21 cellular contexts compared by ENCODE assay signal in genomic region chr7:77403957-77404356, GRCh38.
"Had no signal": no experiment of that assay in that cellular context is flagged by ENCODE, and none has a peak within 500 bp of the region (broad histone marks: within the 10 kb centered on the region; RNA-seq: fewer than 3 reads in every experiment).

No MANE protein-coding gene starts in this region.

- H3K4me1 ChIP-seq: breast epithelium, gastrocnemius medialis had no signal

- DNase-seq: activated CD4-positive, alpha-beta T cell treated with anti-CD3 and anti-CD28 coated beads for 1 hour; activated CD4-positive, alpha-beta T cell treated with anti-CD3 and anti-CD28 coated beads, Interleukin-2, amount 50 U/mL, for 4 hours; activated naive CD4-positive, alpha-beta T cell treated with Interleukin-2 at 50 U/mL for 16 hours; anterior cingulate cortex; gastrocnemius medialis; heart left ventricle; left colon; mesenchymal stem cell; nucleus accumbens; right cardiac atrium; small intestine; stimulated activated CD4-positive, alpha-beta T cell treated with anti-CD3 and anti-CD28 coated beads, Interleukin-4, amount 100 ng/mL, for 24 hours; stimulated activated naive CD4-positive, alpha-beta T cell treated with Interleukin-2 at 50 U/mL for 16 hours; T-helper 9 cell had no signal

- H3K36me3 ChIP-seq: breast epithelium, gastrocnemius medialis, heart left ventricle had no signal

- H3K4me3 Mint-ChIP-seq: activated T-helper 17 cell treated with anti-CD3 and anti-CD28 coated beads, Interleukin-2, amount 50 U/mL, for 72 hours; dendritic cell treated with granulocyte-macrophage colony-stimulating factor and Interleukin-4, amounts not matched to agents 40 ng/mL and 50 ng/mL, for 4 days; nephron; type B pancreatic cell had no signal

- H3K27me3 Mint-ChIP-seq: activated T-helper 17 cell treated with anti-CD3 and anti-CD28 coated beads, Interleukin-2, amount 50 U/mL, for 72 hours; dendritic cell treated with granulocyte-macrophage colony-stimulating factor and Interleukin-4, amounts not matched to agents 40 ng/mL and 50 ng/mL, for 4 days; progenitor cell of endocrine pancreas; type B pancreatic cell had no signal

- H3K36me3 Mint-ChIP-seq: type B pancreatic cell had no signal

- H3K27me3 ChIP-seq: breast epithelium, gastrocnemius medialis, heart left ventricle had no signal

- H3K27ac Mint-ChIP-seq: activated T-helper 17 cell treated with anti-CD3 and anti-CD28 coated beads, Interleukin-2, amount 50 U/mL, for 72 hours; nephron; type B pancreatic cell had no signal

- H3K4me1 Mint-ChIP-seq: activated T-helper 17 cell treated with anti-CD3 and anti-CD28 coated beads, Interleukin-2, amount 50 U/mL, for 72 hours; nephron had no signal

- ATAC-seq: activated T-helper 17 cell treated with anti-CD3 and anti-CD28 coated beads, Interleukin-2, amount 50 U/mL, for 72 hours; gastrocnemius medialis; heart left ventricle; left colon; right cardiac atrium had no signal

- H3K27ac ChIP-seq: breast epithelium, epithelial cell of prostate, gastrocnemius medialis, heart left ventricle had no signal

- H3K4me3 ChIP-seq: breast epithelium, gastrocnemius medialis, heart left ventricle had no signal

- H3K9me3 ChIP-seq: breast epithelium, gastrocnemius medialis, heart left ventricle had no signal

- H3K9me3 Mint-ChIP-seq: activated T-helper 17 cell treated with anti-CD3 and anti-CD28 coated beads, Interleukin-2, amount 50 U/mL, for 72 hours; dendritic cell treated with granulocyte-macrophage colony-stimulating factor and Interleukin-4, amounts not matched to agents 40 ng/mL and 50 ng/mL, for 4 days; nephron; type B pancreatic cell had no signal
